Comparison of ENCODE assay signal across 22 cellular contexts in the genomic region with DNA sequence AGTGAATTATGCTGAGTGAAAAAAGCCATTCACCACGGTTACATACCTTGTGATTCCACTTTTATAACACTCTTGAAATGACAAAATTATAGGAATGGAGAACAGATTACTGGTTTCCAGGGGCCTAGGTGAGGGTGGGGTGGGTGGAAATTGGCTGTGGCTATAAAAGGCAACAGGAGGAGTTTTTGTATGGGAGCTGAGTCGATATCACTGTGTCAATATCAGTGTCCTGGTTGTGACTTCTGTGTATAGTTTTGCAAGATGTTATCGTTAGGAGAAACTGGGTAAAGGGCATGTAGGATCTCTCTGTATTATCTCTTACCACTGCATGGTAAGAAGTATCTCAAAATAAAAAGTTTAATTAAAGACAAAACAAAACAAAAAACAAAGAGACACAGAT.
"Had no signal": no experiment of that assay in that cellular context is flagged by ENCODE, and none has a peak within 500 bp of the region (broad histone marks: within the 10 kb centered on the region; RNA-seq: fewer than 3 reads in every experiment).

No MANE protein-coding gene starts in this region.

- H3K4me1 ChIP-seq: Peyer's patch, SJSA1 had no signal

- H3K36me3 ChIP-seq: breast epithelium, Peyer's patch, SJSA1 had no signal

- ATAC-seq: activated CD8-positive, alpha-beta T cell treated with anti-CD3 and anti-CD28 coated beads, Interleukin-2, amount 10 ng/mL, durations not matched to agents 7 days and 5 days; SK-N-SH treated with all-trans-retinoic acid at 6 μM for 48 hours; WTC11 had no signal

- H3K9me3 ChIP-seq: breast epithelium, Peyer's patch, SJSA1 had no signal

- H3K4me3 ChIP-seq: breast epithelium, Peyer's patch, SJSA1 had no signal

- DNase-seq: activated CD4-positive, alpha-beta T cell treated with anti-CD3 and anti-CD28 coated beads for 48 hours; activated CD4-positive, alpha-beta T cell treated with anti-CD3 and anti-CD28 coated beads, Interleukin-2, amount 50 U/mL, for 4 hours; activated CD4-positive, CD25-positive, alpha-beta regulatory T cell treated with anti-CD3 and anti-CD28 coated beads, Interleukin-2, amount 50 U/mL, for 72 hours; activated CD8-positive, alpha-beta memory T cell treated with anti-CD3 and anti-CD28 coated beads, Interleukin-2, amount 50 U/mL, for 48 hours; activated CD8-positive, alpha-beta T cell treated with anti-CD3 and anti-CD28 coated beads, Interleukin-2, amount 10 ng/mL, durations not matched to agents 7 days and 5 days; activated naive CD4-positive, alpha-beta T cell treated with anti-CD3 and anti-CD28 coated beads, Interleukin-2, amount 50 U/mL, for 16 hours; activated naive CD8-positive, alpha-beta T cell treated with anti-CD3 and anti-CD28 coated beads, Interleukin-2, amount 10 ng/mL, durations not matched to agents 7 days and 5 days; activated T-cell treated with anti-CD3 and anti-CD28 coated beads, Interleukin-2, amount 50 U/mL, for 1 hour; caudate nucleus; NCI-H1105 treated with DMSO at 0.1 percent for 48 hours; NCI-H1436 treated with DMSO at 0.1 percent for 48 hours; NCI-H187; NCI-H2081; NCI-H510A treated with DMSO at 0.1 percent for 48 hours; NCI-H69; NK-92 treated with Interleukin-12 subunit alpha and Interleukin-12 subunit beta, amount 100 ng/mL, for 24 hours; Peyer's patch; SW 1271 had no signal
